Comparison of ENCODE assay signal across 9 cellular contexts in the genomic region with DNA sequence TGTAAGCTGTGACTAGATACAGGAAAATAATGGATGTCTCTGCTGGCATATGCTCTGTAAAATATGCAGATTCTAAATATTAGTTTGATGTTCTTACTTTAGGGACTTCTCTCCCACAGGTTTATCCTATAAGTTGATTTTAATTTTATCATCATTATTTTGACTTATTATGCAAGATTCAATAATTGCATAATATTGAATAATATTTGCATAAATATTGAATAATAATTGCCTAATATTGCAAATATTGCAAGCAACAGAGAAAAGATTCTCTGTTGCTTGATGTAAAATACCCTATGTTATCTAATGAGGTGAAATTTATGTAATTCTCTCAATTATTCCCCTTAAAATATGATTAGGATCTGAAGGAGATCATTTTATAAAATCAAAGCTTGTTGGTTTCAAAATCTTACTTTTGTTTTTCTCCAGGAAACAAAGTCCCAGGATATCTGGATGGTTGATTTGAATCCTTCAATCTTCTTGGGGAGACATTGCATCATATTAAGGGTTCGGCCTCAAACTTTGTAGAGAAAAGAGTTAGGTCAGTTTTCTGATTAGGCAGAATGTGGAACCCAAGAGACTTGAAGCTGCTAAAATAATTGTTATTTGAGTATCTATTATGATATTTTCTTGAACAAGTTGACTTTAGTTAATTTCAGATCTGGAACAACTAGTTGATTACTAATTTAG.
"Had no signal": no experiment of that assay in that cellular context is flagged by ENCODE, and none has a peak within 500 bp of the region (broad histone marks: within the 10 kb centered on the region; RNA-seq: fewer than 3 reads in every experiment).

No MANE protein-coding gene starts in this region.

- H3K4me2 ChIP-seq: GM23338 had no signal

- H3K27ac Mint-ChIP-seq: GM23338, HFFc6 had no signal

- FAIRE-seq: HepG2 had no signal

- H3K27ac ChIP-seq: HL-60 had no signal

- H3K9me3 Mint-ChIP-seq: GM23338, HFFc6 had no signal

- H3K4me3 ChIP-seq: GM23338, HAP-1 had no signal

- H3K4me3 Mint-ChIP-seq: GM23338, HFFc6, IgD-negative memory B cell had no signal

- H3K36me3 ChIP-seq: HAP-1 had no signal

- H3K4me1 ChIP-seq: HAP-1 had no signal

- H3K27me3 Mint-ChIP-seq: IgD-negative memory B cell had no signal

- DNase-seq: H7, HFFc6, KG1 had no signal

- ATAC-seq: GM23338, HCT116, HepG2 had no signal

- H2AFZ ChIP-seq: GM23338 had no signal

- H3K9me3 ChIP-seq: HAP-1 had no signal
